ENCODE assay signal across 31 cellular contexts in the genomic region with DNA sequence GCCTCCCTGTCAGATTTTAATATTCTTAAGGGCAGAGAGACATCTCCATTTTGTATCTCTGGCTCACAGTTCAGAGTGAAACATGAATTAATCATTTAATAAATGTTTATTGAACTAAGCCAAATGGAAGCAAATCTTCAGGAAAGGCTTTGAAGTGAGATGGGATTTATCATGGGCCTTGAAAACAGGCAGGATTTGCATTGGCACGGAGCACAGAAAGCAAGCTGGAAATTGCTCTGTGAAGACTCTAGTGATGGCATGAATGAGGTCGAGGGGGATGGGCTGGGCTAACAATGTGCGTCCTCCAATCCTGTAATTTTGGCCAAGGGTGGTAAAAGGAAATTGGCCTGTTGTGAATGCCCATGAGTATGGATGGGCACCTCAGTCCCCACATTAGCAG.
"Had no signal": no experiment of that assay in that cellular context is flagged by ENCODE, and none has a peak within 500 bp of the region (broad histone marks: within the 10 kb centered on the region; RNA-seq: fewer than 3 reads in every experiment).

No MANE protein-coding gene starts in this region.

- H3K36me3 Mint-ChIP-seq: activated CD4-positive, alpha-beta memory T cell treated with anti-CD3 and anti-CD28 coated beads for 36 hours had no signal

- ATAC-seq: activated naive CD4-positive, alpha-beta T cell treated with anti-CD3 and anti-CD28 coated beads, Interleukin-2, amount 50 U/mL, for 72 hours; activated T-cell treated with anti-CD3 and anti-CD28 coated beads, Interleukin-2, amount 50 U/mL, for 4 hours; PC-3 had no signal

- H3K27ac Mint-ChIP-seq: activated B cell treated with CpG ODN at 0.5 μM for 24 hours; activated CD4-positive, alpha-beta memory T cell treated with anti-CD3 and anti-CD28 coated beads for 36 hours; activated naive CD4-positive, alpha-beta T cell treated with anti-CD3 and anti-CD28 coated beads for 36 hours; activated naive CD4-positive, alpha-beta T cell treated with anti-CD3 and anti-CD28 coated beads, Interleukin-2, amount 50 U/mL, for 72 hours; activated T-helper 1 cell treated with anti-CD3 and anti-CD28 coated beads, Interleukin-12 subunit alpha, Interleukin-12 subunit beta, Interleukin-2, Interleukin-4 antibody, amounts not matched to agents 30 ng/mL and 10 ng/mL and 1 ng/mL, durations not matched to agents 14 hours and 24 hours and 36 hours; T-helper 1 cell treated with Interleukin-12 subunit alpha and Interleukin-12 subunit beta and Interleukin-4 antibody, amounts not matched to agents 30 μg/mL and 1 μg/mL, for 36 hours; T-helper 2 cell treated with Interferon-gamma antibody and Interleukin-4, amounts not matched to agents 5 μg/mL and 100 μg/mL, for 36 hours had no signal

- H3K4me2 ChIP-seq: SK-N-SH had no signal

- H3K4me3 ChIP-seq: Peyer's patch, SJSA1 had no signal

- H3K4me1 ChIP-seq: Peyer's patch, SJSA1 had no signal

- H3K27ac ChIP-seq: brain microvascular endothelial cell, Peyer's patch, SJSA1 had no signal

- H3K9ac ChIP-seq: SK-N-SH had no signal

- DNase-seq: activated B cell treated with CpG ODN at 0.5 μM for 24 hours; activated CD4-positive, alpha-beta memory T cell treated with anti-CD3 and anti-CD28 coated beads for 36 hours; activated CD4-positive, alpha-beta T cell treated with anti-CD3 and anti-CD28 coated beads for 4 hours; activated CD4-positive, alpha-beta T cell treated with anti-CD3 and anti-CD28 coated beads, Interleukin-2, amount 50 U/mL, for 1 hour; activated CD4-positive, CD25-positive, alpha-beta regulatory T cell treated with anti-CD3 and anti-CD28 coated beads, Interleukin-2, amount 50 U/mL, for 72 hours; activated CD8-positive, alpha-beta memory T cell treated with anti-CD3 and anti-CD28 coated beads, Interleukin-2, amount 50 U/mL, for 4 hours; activated gamma-delta T cell treated with Interleukin-2 at 50 U/mL for 16 hours; activated naive CD4-positive, alpha-beta T cell treated with anti-CD3 and anti-CD28 coated beads for 36 hours; activated T-cell treated with anti-CD3 and anti-CD28 coated beads for 4 hours; activated T-cell treated with anti-CD3 and anti-CD28 coated beads, Interleukin-2, amount 50 U/mL, for 4 hours; anterior cingulate cortex; brain microvascular endothelial cell; central memory CD4-positive, alpha-beta T cell; NCI-H1105 treated with DMSO at 0.1 percent for 48 hours; NCI-H1436 treated with DMSO at 0.1 percent for 48 hours; NCI-H1694 treated with DMSO at 0.1 percent for 48 hours; NCI-H2029; NCI-H446; NCI-H510A treated with DMSO at 0.1 percent for 48 hours; NCI-H526 treated with DMSO at 0.1 percent for 48 hours; NK-92 treated with Interleukin-12 subunit alpha and Interleukin-12 subunit beta, amount 100 ng/mL, for 24 hours; PC-3; Peyer's patch; RPMI8226; SHP77 treated with DMSO at 0.1 percent for 48 hours; SK-N-SH had no signal

- H3K27me3 ChIP-seq: brain microvascular endothelial cell, Peyer's patch, SJSA1 had no signal

- H3K36me3 ChIP-seq: brain microvascular endothelial cell, Peyer's patch, SJSA1 had no signal

- H3K4me1 Mint-ChIP-seq: activated B cell treated with CpG ODN at 0.5 μM for 24 hours had no signal

- H3K9me3 ChIP-seq: Peyer's patch, SJSA1, SK-N-SH had no signal

- H3K9me3 Mint-ChIP-seq: activated B cell treated with CpG ODN at 0.5 μM for 24 hours; activated T-helper 1 cell treated with anti-CD3 and anti-CD28 coated beads, Interleukin-12 subunit alpha, Interleukin-12 subunit beta, Interleukin-2, Interleukin-4 antibody, amounts not matched to agents 30 ng/mL and 10 ng/mL and 1 ng/mL, durations not matched to agents 14 hours and 24 hours and 36 hours had no signal

- H3K4me3 Mint-ChIP-seq: activated B cell treated with CpG ODN at 0.5 μM for 24 hours; activated CD4-positive, alpha-beta memory T cell treated with anti-CD3 and anti-CD28 coated beads for 36 hours; activated naive CD4-positive, alpha-beta T cell treated with anti-CD3 and anti-CD28 coated beads for 36 hours; activated T-cell treated with anti-CD3 and anti-CD28 coated beads, Interleukin-2, amount 50 U/mL, for 4 hours; activated T-helper 1 cell treated with anti-CD3 and anti-CD28 coated beads, Interleukin-12 subunit alpha, Interleukin-12 subunit beta, Interleukin-2, Interleukin-4 antibody, amounts not matched to agents 30 ng/mL and 10 ng/mL and 1 ng/mL, durations not matched to agents 14 hours and 24 hours and 36 hours; T-helper 1 cell treated with Interleukin-12 subunit alpha and Interleukin-12 subunit beta and Interleukin-4 antibody, amounts not matched to agents 30 μg/mL and 1 μg/mL, for 36 hours; T-helper 2 cell treated with Interferon-gamma antibody and Interleukin-4, amounts not matched to agents 5 μg/mL and 100 μg/mL, for 36 hours had no signal

- H3K27me3 Mint-ChIP-seq: activated B cell treated with CpG ODN at 0.5 μM for 24 hours; activated CD4-positive, alpha-beta memory T cell treated with anti-CD3 and anti-CD28 coated beads for 36 hours had no signal
